17 cellular contexts compared by ENCODE assay signal in genomic region chr1:246291141-246291540, GRCh38.
DNase-seq lines count a peak whose midpoint lies in the region.
"Had no signal": no experiment of that assay in that cellular context is flagged by ENCODE, and none has a peak within 500 bp of the region (broad histone marks: within the 10 kb centered on the region; RNA-seq: fewer than 3 reads in every experiment).

No MANE protein-coding gene starts in this region.

- no peaks in the 10 kb centered on the region for H3K36me3 ChIP-seq in MG63
- H3K36me3 ChIP-seq: SJCRH30 had no signal

- DNase-seq in NCI-H1417 (lab: John Stamatoyannopoulos, UW) (peak in 2 of 3 experiments; percentile 31 to 73), NCI-H1417 treated with DMSO at 0.1 percent for 48 hours (lab: John Stamatoyannopoulos, UW) (no peak), DMS79 (lab: John Stamatoyannopoulos, UW) (peak; percentile 35), NCI-H2171 (lab: John Stamatoyannopoulos, UW) (peak; percentile 18), NCI-H748 treated with DMSO at 0.1 percent for 48 hours (lab: John Stamatoyannopoulos, UW) (peak; percentile 6), NOMO-1 (lab: John Stamatoyannopoulos, UW; ENCODE audit: unreplicated experiment in 2 of 2) (no peak), MG63 (no peak)
- no peak for DNase-seq in effector CD4-positive, alpha-beta T cell
- DNase-seq: C1 segment of cervical spinal cord; DND-41; GDM1; HFFc6; NCI-H1092; NK-92 treated with Interleukin-12 subunit alpha and Interleukin-12 subunit beta, amount 100 ng/mL, for 24 hours; SW 1271 had no signal

- H3K4me3 ChIP-seq in MG63: no peak overlapping the region
- H3K4me3 ChIP-seq: GM23338, SJCRH30 had no signal

- H3K27me3 ChIP-seq in MG63: no peaks in the 10 kb centered on the region
- H3K27me3 ChIP-seq: SJCRH30 had no signal

- no peaks in the 10 kb centered on the region for H3K9me3 ChIP-seq in MG63
- H3K9me3 ChIP-seq: SJCRH30 had no signal

Comparison
In these comparisons a context has a peak if more than half of its experiments do, and no peak if none do; other contexts are left out.
1. DNase-seq: peak in NCI-H1417 (2 of 3), DMS79 (single experiment), NCI-H2171 (single experiment) and NCI-H748 treated with DMSO at 0.1 percent for 48 hours (single experiment); none in NCI-H1417 treated with DMSO at 0.1 percent for 48 hours (single experiment), NOMO-1 (0 of 2), effector CD4-positive, alpha-beta T cell (single experiment) and MG63 (single experiment).